Comparison of ENCODE assay signal across 7 cellular contexts in genomic region chrX:130268500-130269170, GRCh38. TPM values are rescaled to one million over a fixed set of nuclear protein-coding genes. Genes with fewer than 3 reads are reported as not detected.
A peak's percentile ranks its signal among the peaks of the same experiment; 100 is the strongest.
DNase-seq lines count a peak whose midpoint lies in the region; ATAC-seq, FAIRE-seq and TF ChIP-seq lines count a peak whose summit lies in the region.

A gene with protein sequence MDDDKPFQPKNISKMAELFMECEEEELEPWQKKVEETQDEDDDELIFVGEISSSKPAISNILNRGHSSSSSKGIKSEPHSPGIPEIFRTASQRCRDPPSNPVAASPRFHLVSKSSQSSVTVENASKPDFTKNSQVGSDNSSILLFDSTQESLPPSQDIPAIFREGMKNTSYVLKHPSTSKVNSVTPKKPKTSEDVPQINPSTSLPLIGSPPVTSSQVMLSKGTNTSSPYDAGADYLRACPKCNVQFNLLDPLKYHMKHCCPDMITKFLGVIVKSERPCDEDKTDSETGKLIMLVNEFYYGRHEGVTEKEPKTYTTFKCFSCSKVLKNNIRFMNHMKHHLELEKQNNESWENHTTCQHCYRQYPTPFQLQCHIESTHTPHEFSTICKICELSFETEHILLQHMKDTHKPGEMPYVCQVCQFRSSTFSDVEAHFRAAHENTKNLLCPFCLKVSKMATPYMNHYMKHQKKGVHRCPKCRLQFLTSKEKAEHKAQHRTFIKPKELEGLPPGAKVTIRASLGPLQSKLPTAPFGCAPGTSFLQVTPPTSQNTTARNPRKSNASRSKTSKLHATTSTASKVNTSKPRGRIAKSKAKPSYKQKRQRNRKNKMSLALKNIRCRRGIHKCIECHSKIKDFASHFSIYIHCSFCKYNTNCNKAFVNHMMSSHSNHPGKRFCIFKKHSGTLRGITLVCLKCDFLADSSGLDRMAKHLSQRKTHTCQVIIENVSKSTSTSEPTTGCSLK (minus strand): TSS chrX:130268899. CDS start chrX:130260449, 8,450 bp downstream.

- H3K27ac Mint-ChIP-seq in astrocyte (ENCODE audit: unreplicated experiment) = peak within 1 kb of the TSS; percentile 62

- peak within 1 kb of the TSS; percentile 94 for H3K4me3 Mint-ChIP-seq in astrocyte (ENCODE audit: unreplicated experiment)

- TF ChIP-seq CTCF in astrocyte (IDR thresholded peaks at IDR 0.05; ENCODE audit: insufficient read depth, low read depth, low read length) (no peak), hepatocyte (IDR thresholded peaks at IDR 0.05; ENCODE audit: poor library complexity) (peak; percentile 30)

- H3K36me3 ChIP-seq in astrocyte (ENCODE audit: insufficient read depth, low read length) (no peaks in the 10 kb centered on the region), hepatocyte (replicated peaks; ENCODE audit: insufficient read depth, low read depth) (no peaks in the 10 kb centered on the region)

- DNase-seq in NCI-H187 (lab: John Stamatoyannopoulos, UW) (peak; percentile 84 to 91), T-helper 2 cell (peak; percentile 67 to 97 (median 84)), astrocyte (ENCODE audit: low read depth) (peak; percentile 87), hepatocyte (ENCODE audit: low spot score) (peak; percentile 92), renal cortical epithelial cell (ENCODE audit: low read depth) (peak; percentile 87)

- H3K4me3 ChIP-seq in astrocyte (ENCODE audit: insufficient read depth, low read depth, low read length) (peak within 1 kb of the TSS; percentile 85), hepatocyte (peak within 1 kb of the TSS; percentile 27)

- H3K27me3 Mint-ChIP-seq in astrocyte (ENCODE audit: low read depth, unreplicated experiment) = no peaks in the 10 kb centered on the region

- peak; percentile 89 for FAIRE-seq in astrocyte (lab: Jason Lieb, UNC)

- H2AFZ ChIP-seq in astrocyte (ENCODE audit: low read depth, low read length) (peak within 1 kb of the TSS; percentile 41), hepatocyte (peak within 1 kb of the TSS; percentile 66)

- peak within 1 kb of the TSS; percentile 92 for H3K9ac ChIP-seq in astrocyte (ENCODE audit: low read length)

- H3K9me3 Mint-ChIP-seq in astrocyte (ENCODE audit: unreplicated experiment) = no peaks in the 10 kb centered on the region

- peaks cover 5% of the 10 kb centered on the region for H3K4me1 Mint-ChIP-seq in astrocyte (ENCODE audit: low read depth, unreplicated experiment)

- H4K20me1 ChIP-seq in astrocyte (ENCODE audit: insufficient read depth, low read length) = no peaks in the 10 kb centered on the region
- H4K20me1 ChIP-seq in hepatocyte (ENCODE audit: insufficient read depth, poor library complexity, severe bottlenecking) = peaks cover 3% of the 10 kb centered on the region

- H3K27me3 ChIP-seq in astrocyte (ENCODE audit: insufficient read depth, low read length) (no peaks in the 10 kb centered on the region), hepatocyte (no peaks in the 10 kb centered on the region)

- peak; percentile 93 for ATAC-seq in GM18505 (IDR thresholded peaks at IDR 0.05; ENCODE audit: unreplicated experiment)
- peak; percentile 93 for ATAC-seq in HG02970 (IDR thresholded peaks at IDR 0.05; ENCODE audit: low FRiP score, unreplicated experiment)

- H3K9me3 ChIP-seq in astrocyte (ENCODE audit: insufficient read depth, low read depth, low read length) (no peaks in the 10 kb centered on the region), hepatocyte (ENCODE audit: low read depth) (no peaks in the 10 kb centered on the region)

- TF ChIP-seq POLR2A in GM18505 (IDR thresholded peaks at IDR 0.05; ENCODE audit: borderline replicate concordance, extremely low read depth, insufficient read depth, insufficient read length) = peak; percentile 97

- H3K9me2 ChIP-seq in hepatocyte (replicated peaks; ENCODE audit: insufficient read depth) = no peaks in the 10 kb centered on the region

- H3K4me2 ChIP-seq in astrocyte (ENCODE audit: low read length) = peak within 1 kb of the TSS; percentile 86
- peak within 1 kb of the TSS; percentile 77 for H3K4me2 ChIP-seq in hepatocyte

- 50% methylated on average over 42 of the region's 55 CpGs for WGBS in hepatocyte (ENCODE audit: low lambda C conversion rate, missing lambda C conversion rate)

- H3K27ac ChIP-seq in astrocyte (ENCODE audit: low read depth, low read length) = peak within 1 kb of the TSS; percentile 66
- H3K27ac ChIP-seq in hepatocyte = peak within 1 kb of the TSS; percentile 90

- H3K79me2 ChIP-seq in astrocyte (ENCODE audit: insufficient read depth, low read length) (peaks cover 42% of the 10 kb centered on the region), hepatocyte (peaks cover 33% of the 10 kb centered on the region)

- H3K36me3 Mint-ChIP-seq in astrocyte (ENCODE audit: low read depth, unreplicated experiment) = no peaks in the 10 kb centered on the region

- H3K4me1 ChIP-seq in astrocyte (ENCODE audit: insufficient read depth, low read length) = peaks cover 3% of the 10 kb centered on the region
- H3K4me1 ChIP-seq in hepatocyte (ENCODE audit: insufficient read depth) = peaks cover 4% of the 10 kb centered on the region

RNA-seq across cellular contexts. Expression of the gene that starts here (rescaled TPM):
- total RNA-seq in astrocyte (7.3 and 7.8 TPM in 2 replicates), hepatocyte (7.3 and 8.5 TPM in 2 replicates), renal cortical epithelial cell (2.6 and 6.0 TPM in 2 replicates)
- polyA plus RNA-seq in hepatocyte = 2.7 and 3.2 TPM in 2 replicates

Comparison
In these comparisons a context has a peak if more than half of its experiments do, and no peak if none do; other contexts are left out.
1. Peak in every context shown above with its lines: DNase-seq, ATAC-seq, H3K4me3 ChIP-seq and H3K27ac ChIP-seq.